ENCODE assay signal across 1 cellular context in genomic region chr15:68199340-68199739, GRCh38.
TF ChIP-seq lines count a peak whose summit lies in the region.

No MANE protein-coding gene starts in this region.

TF ChIP-seq in HepG2, 621 proteins besides CTCF, POLR2A, EP300 and RAD21:
- no peak for TF ChIP-seq SMAD1 (CRISPR knock-in tag; IDR thresholded peaks at IDR 0.05; ENCODE audit: borderline replicate concordance, low read depth)
- no peak for TF ChIP-seq NR2C2 (CRISPR knock-in tag; IDR thresholded peaks at IDR 0.05; ENCODE audit: borderline replicate concordance)
- peak; percentile 87 for TF ChIP-seq AGO2 (optimal IDR thresholded peaks at IDR 0.05; ENCODE audit: low read depth, low read length)
TF ChIP-seq in HepG2: peak in this region for 1.
